Comparison of ENCODE assay signal across 2 cellular contexts in the genomic region with DNA sequence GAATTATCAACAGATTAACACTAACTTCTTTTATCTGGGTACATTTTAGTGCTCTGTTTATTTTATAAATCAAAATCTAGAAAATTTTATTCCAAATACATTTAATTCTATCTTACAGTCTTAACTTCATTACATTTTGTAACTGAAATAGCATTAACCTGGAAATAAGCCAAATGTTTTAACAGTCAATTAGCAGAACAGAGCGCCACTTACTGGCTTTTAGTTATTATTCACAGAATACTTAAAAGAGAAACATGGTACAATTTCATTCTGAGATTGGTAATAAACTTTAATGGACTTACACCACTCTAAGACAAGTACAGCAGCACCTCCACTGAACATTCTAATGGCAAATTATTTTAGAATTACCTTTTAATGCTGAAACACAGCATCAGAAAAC.
TF ChIP-seq lines count a peak whose summit lies in the region.

No MANE protein-coding gene starts in this region.

TF ChIP-seq in liver, 16 proteins besides CTCF, POLR2A, EP300 and RAD21 (continued from another document):
- TF ChIP-seq NR2F2 (IDR thresholded peaks at IDR 0.05) = no peak
- TF ChIP-seq GABPA (IDR thresholded peaks at IDR 0.05 in 1 of 2, conservative IDR thresholded peaks at IDR 0.05 in 1 of 2) = no peak
TF ChIP-seq in liver: peak in this region for 0.

TF ChIP-seq in HepG2, 621 proteins besides CTCF, POLR2A, EP300 and RAD21 (continued from another document):
- no peak for TF ChIP-seq ZNF337 (CRISPR knock-in tag; IDR thresholded peaks at IDR 0.05; ENCODE audit: borderline replicate concordance, low read depth)
- TF ChIP-seq ARNTL (CRISPR knock-in tag; IDR thresholded peaks at IDR 0.05) = no peak
- TF ChIP-seq, protein P1, sequence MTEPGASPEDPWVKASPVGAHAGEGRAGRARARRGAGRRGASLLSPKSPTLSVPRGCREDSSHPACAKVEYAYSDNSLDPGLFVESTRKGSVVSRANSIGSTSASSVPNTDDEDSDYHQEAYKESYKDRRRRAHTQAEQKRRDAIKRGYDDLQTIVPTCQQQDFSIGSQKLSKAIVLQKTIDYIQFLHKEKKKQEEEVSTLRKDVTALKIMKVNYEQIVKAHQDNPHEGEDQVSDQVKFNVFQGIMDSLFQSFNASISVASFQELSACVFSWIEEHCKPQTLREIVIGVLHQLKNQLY (CRISPR knock-in tag; IDR thresholded peaks at IDR 0.05) = no peak
- no peak for TF ChIP-seq LBX2 (CRISPR knock-in tag; IDR thresholded peaks at IDR 0.05; ENCODE audit: borderline replicate concordance)
- no peak for TF ChIP-seq ZNF205 (CRISPR knock-in tag; IDR thresholded peaks at IDR 0.05)
- TF ChIP-seq, protein P2, sequence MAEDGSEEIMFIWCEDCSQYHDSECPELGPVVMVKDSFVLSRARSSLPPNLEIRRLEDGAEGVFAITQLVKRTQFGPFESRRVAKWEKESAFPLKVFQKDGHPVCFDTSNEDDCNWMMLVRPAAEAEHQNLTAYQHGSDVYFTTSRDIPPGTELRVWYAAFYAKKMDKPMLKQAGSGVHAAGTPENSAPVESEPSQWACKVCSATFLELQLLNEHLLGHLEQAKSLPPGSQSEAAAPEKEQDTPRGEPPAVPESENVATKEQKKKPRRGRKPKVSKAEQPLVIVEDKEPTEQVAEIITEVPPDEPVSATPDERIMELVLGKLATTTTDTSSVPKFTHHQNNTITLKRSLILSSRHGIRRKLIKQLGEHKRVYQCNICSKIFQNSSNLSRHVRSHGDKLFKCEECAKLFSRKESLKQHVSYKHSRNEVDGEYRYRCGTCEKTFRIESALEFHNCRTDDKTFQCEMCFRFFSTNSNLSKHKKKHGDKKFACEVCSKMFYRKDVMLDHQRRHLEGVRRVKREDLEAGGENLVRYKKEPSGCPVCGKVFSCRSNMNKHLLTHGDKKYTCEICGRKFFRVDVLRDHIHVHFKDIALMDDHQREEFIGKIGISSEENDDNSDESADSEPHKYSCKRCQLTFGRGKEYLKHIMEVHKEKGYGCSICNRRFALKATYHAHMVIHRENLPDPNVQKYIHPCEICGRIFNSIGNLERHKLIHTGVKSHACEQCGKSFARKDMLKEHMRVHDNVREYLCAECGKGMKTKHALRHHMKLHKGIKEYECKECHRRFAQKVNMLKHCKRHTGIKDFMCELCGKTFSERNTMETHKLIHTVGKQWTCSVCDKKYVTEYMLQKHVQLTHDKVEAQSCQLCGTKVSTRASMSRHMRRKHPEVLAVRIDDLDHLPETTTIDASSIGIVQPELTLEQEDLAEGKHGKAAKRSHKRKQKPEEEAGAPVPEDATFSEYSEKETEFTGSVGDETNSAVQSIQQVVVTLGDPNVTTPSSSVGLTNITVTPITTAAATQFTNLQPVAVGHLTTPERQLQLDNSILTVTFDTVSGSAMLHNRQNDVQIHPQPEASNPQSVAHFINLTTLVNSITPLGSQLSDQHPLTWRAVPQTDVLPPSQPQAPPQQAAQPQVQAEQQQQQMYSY (CRISPR knock-in tag; IDR thresholded peaks at IDR 0.05) = no peak
- no peak for TF ChIP-seq ZNF800 (CRISPR knock-in tag; IDR thresholded peaks at IDR 0.05)
- TF ChIP-seq, protein P3, sequence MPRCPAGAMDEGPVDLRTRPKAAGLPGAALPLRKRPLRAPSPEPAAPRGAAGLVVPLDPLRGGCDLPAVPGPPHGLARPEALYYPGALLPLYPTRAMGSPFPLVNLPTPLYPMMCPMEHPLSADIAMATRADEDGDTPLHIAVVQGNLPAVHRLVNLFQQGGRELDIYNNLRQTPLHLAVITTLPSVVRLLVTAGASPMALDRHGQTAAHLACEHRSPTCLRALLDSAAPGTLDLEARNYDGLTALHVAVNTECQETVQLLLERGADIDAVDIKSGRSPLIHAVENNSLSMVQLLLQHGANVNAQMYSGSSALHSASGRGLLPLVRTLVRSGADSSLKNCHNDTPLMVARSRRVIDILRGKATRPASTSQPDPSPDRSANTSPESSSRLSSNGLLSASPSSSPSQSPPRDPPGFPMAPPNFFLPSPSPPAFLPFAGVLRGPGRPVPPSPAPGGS (CRISPR knock-in tag; IDR thresholded peaks at IDR 0.05) = no peak
TF ChIP-seq in HepG2: peak in this region for 0.
